ENCODE assay signal across 2 cellular contexts in genomic region chr19:18855647-18856384, GRCh38.
A peak's percentile ranks its signal among the peaks of the same experiment; 100 is the strongest.
TF ChIP-seq lines count a peak whose summit lies in the region.

No MANE protein-coding gene starts in this region.

TF ChIP-seq in HEK293, 187 proteins besides CTCF, POLR2A, EP300 and RAD21:
- TF ChIP-seq ZNF121 (tag by site-specific recombination; IDR thresholded peaks at IDR 0.05): 0 out of 2 replicates have a peak, but pooled peaks have one; percentile 15
- TF ChIP-seq GLI2 (tag by site-specific recombination; IDR thresholded peaks at IDR 0.05; ENCODE audit: borderline replicate concordance, low read depth): no peak
- TF ChIP-seq ZNF148 (tag by site-specific recombination; IDR thresholded peaks at IDR 0.05; ENCODE audit: borderline replicate concordance): no peak

TF ChIP-seq in H1, 55 proteins besides CTCF, POLR2A, EP300 and RAD21:
- TF ChIP-seq BCL11A (IDR thresholded peaks at IDR 0.05; ENCODE audit: low read depth in 2 of 2, low read length in 2 of 2) (no peak), E2F6 (IDR thresholded peaks at IDR 0.05) (no peak), SIN3A (conservative IDR thresholded peaks at IDR 0.05 in 1 of 2, IDR thresholded peaks at IDR 0.05 in 1 of 2; ENCODE audit: low read depth in 1 of 2, low read length in 2 of 2) (no peak)
